Comparison of ENCODE assay signal across 9 cellular contexts in the genomic region with DNA sequence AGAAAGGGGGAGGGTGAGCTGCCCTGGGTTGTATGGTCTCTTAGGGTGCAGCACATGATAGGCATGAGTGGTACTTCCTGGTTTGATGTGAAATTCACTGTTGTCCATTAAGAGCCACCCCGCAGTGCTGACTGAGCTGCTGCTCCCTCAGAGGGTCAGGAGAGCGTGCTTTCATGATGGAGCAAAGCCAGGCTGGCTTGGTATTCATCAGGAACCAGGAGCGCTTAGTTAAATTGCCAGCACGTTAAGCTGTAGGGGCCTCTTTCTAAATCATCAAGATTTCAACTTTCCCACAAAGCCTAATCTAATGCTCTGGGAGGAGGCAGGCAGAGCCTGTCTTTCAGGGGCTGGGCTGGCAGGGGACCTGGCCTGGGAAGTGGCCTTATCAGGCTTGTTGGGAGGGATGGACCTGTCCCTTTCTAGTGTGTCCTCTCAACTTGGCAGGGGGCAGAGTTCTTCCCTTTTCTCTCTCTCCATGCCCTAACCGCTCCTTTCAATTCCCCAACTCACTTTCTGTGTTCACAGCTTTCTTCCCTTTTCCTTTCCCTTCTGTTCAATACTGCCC. TPM values are rescaled to one million over a fixed set of nuclear protein-coding genes. Genes with fewer than 3 reads are reported as not detected.
A peak's percentile ranks its signal among the peaks of the same experiment; 100 is the strongest.
DNase-seq lines count a peak whose midpoint lies in the region; TF ChIP-seq lines count a peak whose summit lies in the region.
"Had no signal": no experiment of that assay in that cellular context is flagged by ENCODE, and none has a peak within 500 bp of the region (broad histone marks: within the 10 kb centered on the region; RNA-seq: fewer than 3 reads in every experiment).

No MANE protein-coding gene starts in this region.

- no peak overlapping the region for H3K4me3 ChIP-seq in fibroblast of villous mesenchyme (ENCODE audit: low read depth, low read length)

- peak; percentile 68 for DNase-seq in DMS79 (lab: John Stamatoyannopoulos, UW)
- DNase-seq in RPMI7951 (ENCODE audit: low read depth): peak; percentile 32
- peak; percentile 35 for DNase-seq in fibroblast of villous mesenchyme (ENCODE audit: low read depth)
- DNase-seq in pons (ENCODE audit: low spot score): peak; percentile 55
- DNase-seq in NCI-H82 treated with DMSO at 0.1 percent for 48 hours (lab: John Stamatoyannopoulos, UW; ENCODE audit: unreplicated experiment): no peak
- no peak for DNase-seq in T1000 (lab: John Stamatoyannopoulos, UW)
- DNase-seq in NCI-H146 treated with DMSO at 0.1 percent for 48 hours (lab: John Stamatoyannopoulos, UW; ENCODE audit: unreplicated experiment): no peak
- DNase-seq in RKO (ENCODE audit: low spot score): no peak
- DNase-seq: activated T-cell treated with anti-CD3 and anti-CD28 coated beads, Interleukin-2, amount 50 U/mL, for 4 hours had no signal

- no peak for TF ChIP-seq CTCF in fibroblast of villous mesenchyme (IDR thresholded peaks at IDR 0.05; ENCODE audit: insufficient read depth, low read depth, low read length)

RNA-seq across cellular contexts. Expression of a gene that starts 7.9 kb away (rescaled TPM):
- 22.4 and 29.1 TPM in 2 replicates for total RNA-seq in RPMI7951 (2014; rRNA removed; shearing (Covaris generic))
- total RNA-seq in fibroblast of villous mesenchyme: 9.5 and 15.8 TPM in 2 replicates

RNA-seq across cellular contexts. Expression of a gene that starts 57.1 kb away (rescaled TPM):
- 4.3 and 5.2 TPM in 2 replicates for total RNA-seq in RPMI7951 (2014; rRNA removed; shearing (Covaris generic))
- total RNA-seq in fibroblast of villous mesenchyme: 6.4 and 7.8 TPM in 2 replicates

Comparison
In these comparisons a context has a peak if more than half of its experiments do, and no peak if none do; other contexts are left out.
1. DNase-seq: peak in DMS79 (single experiment), RPMI7951 (single experiment), fibroblast of villous mesenchyme (single experiment) and pons (single experiment); none in NCI-H82 treated with DMSO at 0.1 percent for 48 hours (single experiment), T1000 (single experiment), NCI-H146 treated with DMSO at 0.1 percent for 48 hours (single experiment) and RKO (single experiment).